ENCODE assay signal across 10 cellular contexts in genomic region chr16:67100569-67101300, GRCh38. TPM values are rescaled to one million over a fixed set of nuclear protein-coding genes. Genes with fewer than 3 reads are reported as not detected.
A peak's percentile ranks its signal among the peaks of the same experiment; 100 is the strongest.
DNase-seq lines count a peak whose midpoint lies in the region; ATAC-seq and TF ChIP-seq lines count a peak whose summit lies in the region.
"Had no signal": no experiment of that assay in that cellular context is flagged by ENCODE, and none has a peak within 500 bp of the region (broad histone marks: within the 10 kb centered on the region; RNA-seq: fewer than 3 reads in every experiment).

No MANE protein-coding gene starts in this region.

- H4K20me1 ChIP-seq in OCI-LY1 (ENCODE audit: insufficient read depth, low read length) (no peaks in the 10 kb centered on the region), smooth muscle cell (ENCODE audit: low read depth) (peaks cover 13% of the 10 kb centered on the region)

- H3K36me3 ChIP-seq in OCI-LY1 (ENCODE audit: insufficient read depth, low read length) (peaks cover 19% of the 10 kb centered on the region; the same call in 1 of the 2 replicates), smooth muscle cell (ENCODE audit: low read depth) (no peaks in the 10 kb centered on the region)

- peak overlapping the region; percentile 90 for H3K27ac Mint-ChIP-seq in activated T-cell treated with anti-CD3 and anti-CD28 coated beads, Interleukin-2, amount 50 U/mL, for 72 hours

- H3K9me2 ChIP-seq in OCI-LY1 (ENCODE audit: low read depth, low read length), result no peaks in the 10 kb centered on the region

- H3K4me1 ChIP-seq in OCI-LY1 (ENCODE audit: insufficient read depth, low read length, severe bottlenecking) (no peaks in the 10 kb centered on the region), smooth muscle cell (ENCODE audit: low read depth) (peaks cover 5% of the 10 kb centered on the region)

- no peaks in the 10 kb centered on the region for H3K9me3 Mint-ChIP-seq in activated T-cell treated with anti-CD3 and anti-CD28 coated beads, Interleukin-2, amount 50 U/mL, for 72 hours

- H3K9ac ChIP-seq in OCI-LY1 (ENCODE audit: low read length), result no peak overlapping the region
- H3K9ac ChIP-seq in smooth muscle cell (ENCODE audit: low read depth), result no peak overlapping the region

- no peaks in the 10 kb centered on the region for H3K27me3 Mint-ChIP-seq in activated T-cell treated with anti-CD3 and anti-CD28 coated beads, Interleukin-2, amount 50 U/mL, for 72 hours (ENCODE audit: low read depth)

- H3K27me3 ChIP-seq in OCI-LY1 (ENCODE audit: insufficient read depth, low read length) (no peaks in the 10 kb centered on the region), smooth muscle cell (ENCODE audit: low read depth) (no peaks in the 10 kb centered on the region)
- H3K27me3 ChIP-seq: neutrophil had no signal

- H3K4me1 Mint-ChIP-seq in activated T-cell treated with anti-CD3 and anti-CD28 coated beads, Interleukin-2, amount 50 U/mL, for 72 hours (ENCODE audit: low read depth), result peaks cover 15% of the 10 kb centered on the region

- H3K4me3 ChIP-seq in OCI-LY1 (ENCODE audit: low read depth, low read length, poor library complexity, severe bottlenecking), result no peak overlapping the region
- no peak overlapping the region for H3K4me3 ChIP-seq in epithelial cell of esophagus (ENCODE audit: low read length)
- no peak overlapping the region for H3K4me3 ChIP-seq in smooth muscle cell
- H3K4me3 ChIP-seq: SK-N-MC had no signal

- peaks cover 0 to 4% of the 10 kb centered on the region in 2 donors for H3K36me3 Mint-ChIP-seq in activated T-cell treated with anti-CD3 and anti-CD28 coated beads, Interleukin-2, amount 50 U/mL, for 72 hours (ENCODE audit: insufficient read depth in 2 of 2)

- no peak overlapping the region for H3K4me2 ChIP-seq in OCI-LY1 (ENCODE audit: low read length)
- peak overlapping the region; percentile 56 for H3K4me2 ChIP-seq in smooth muscle cell

- no peaks in the 10 kb centered on the region for H3F3A ChIP-seq in OCI-LY1 (ENCODE audit: insufficient read depth, low read length)
- peaks cover 18% of the 10 kb centered on the region for H3F3A ChIP-seq in smooth muscle cell (ENCODE audit: low read depth)

- H3K79me2 ChIP-seq in OCI-LY1 (ENCODE audit: insufficient read depth, low read length) (no peaks in the 10 kb centered on the region), smooth muscle cell (ENCODE audit: low read depth) (no peaks in the 10 kb centered on the region)

- TF ChIP-seq CTCF in OCI-LY1 (IDR thresholded peaks at IDR 0.05; ENCODE audit: low read length) (peak; percentile 43; the same call in 1 of the 2 replicates), epithelial cell of esophagus (IDR thresholded peaks at IDR 0.05; ENCODE audit: insufficient read depth, low read depth, low read length, missing control alignments) (peak; percentile 13), smooth muscle cell (IDR thresholded peaks at IDR 0.05; ENCODE audit: borderline replicate concordance, insufficient read depth, poor library complexity, severe bottlenecking) (peak; percentile 49)

- whole genome bisulfite sequencing in smooth muscle cell (ENCODE audit: low lambda C conversion rate), result 76% methylated on average over 1 of the region's 1 CpG

- H3K9me3 ChIP-seq in OCI-LY1 (ENCODE audit: low read length), result no peaks in the 10 kb centered on the region
- no peaks in the 10 kb centered on the region for H3K9me3 ChIP-seq in smooth muscle cell (replicated peaks; ENCODE audit: low read depth)
- H3K9me3 ChIP-seq: neutrophil had no signal

- no peak overlapping the region for H2AFZ ChIP-seq in OCI-LY1 (ENCODE audit: low read length)
- H2AFZ ChIP-seq in smooth muscle cell (ENCODE audit: low read depth), result no peak overlapping the region

- peak in 1 of 2 donors; percentile 3 for ATAC-seq in activated T-cell treated with anti-CD3 and anti-CD28 coated beads, Interleukin-2, amount 50 U/mL, for 72 hours (replicated peaks in 1 of 2)
- ATAC-seq in HG02870 (IDR thresholded peaks at IDR 0.05; ENCODE audit: unreplicated experiment), result no peak
- no peak for ATAC-seq in GM21360 (IDR thresholded peaks at IDR 0.05; ENCODE audit: unreplicated experiment)

- no peak for DNase-seq in activated T-cell treated with anti-CD3 and anti-CD28 coated beads, Interleukin-2, amount 50 U/mL, for 72 hours
- no peak for DNase-seq in activated T-cell treated with anti-CD3 and anti-CD28 coated beads, Interleukin-2, amount 50 U/mL, for 48 hours
- peak; percentile 29 for DNase-seq in epithelial cell of esophagus (ENCODE audit: low read depth)
- DNase-seq in smooth muscle cell (lab: John Stamatoyannopoulos, UW; ENCODE audit: unreplicated experiment), result no peak
- no peak for DNase-seq in middle frontal gyrus (ENCODE audit: extremely low spot score, low spot score)

- H3K27ac ChIP-seq in OCI-LY1 (ENCODE audit: low read depth, low read length, poor library complexity, severe bottlenecking) (no peak overlapping the region), smooth muscle cell (ENCODE audit: low read depth) (peak overlapping the region; percentile 81)
- H3K27ac ChIP-seq: neutrophil, SK-N-MC had no signal

- peak overlapping the region in 1 of 2 donors; percentile 56 for H3K4me3 Mint-ChIP-seq in activated T-cell treated with anti-CD3 and anti-CD28 coated beads, Interleukin-2, amount 50 U/mL, for 72 hours

RNA-seq across cellular contexts. Expression of gene PHAF1, which starts 9.0 kb away (rescaled TPM):
- 10 to 100 TPM; 14.8 to 18.2 TPM for total RNA-seq in activated T-cell treated with anti-CD3 and anti-CD28 coated beads, Interleukin-2, amount 50 U/mL, for 72 hours
- 15.5 and 30.2 TPM in 2 replicates for total RNA-seq in smooth muscle cell
- polyA plus RNA-seq in smooth muscle cell, result 15.5 and 24.5 TPM in 2 replicates

RNA-seq across cellular contexts. Expression of gene B3GNT9, which starts 50.1 kb away (rescaled TPM):
- 1 to 10 TPM; 5.7 to 7.5 TPM for total RNA-seq in activated T-cell treated with anti-CD3 and anti-CD28 coated beads, Interleukin-2, amount 50 U/mL, for 72 hours
- total RNA-seq in smooth muscle cell, result 29.9 and 30.7 TPM in 2 replicates
- polyA plus RNA-seq in smooth muscle cell, result 35.5 and 39.3 TPM in 2 replicates

RNA-seq across cellular contexts. Expression of gene TRADD, which starts 59.0 kb away (rescaled TPM):
- 10 to 100 TPM; 38.1 to 50.7 TPM for total RNA-seq in activated T-cell treated with anti-CD3 and anti-CD28 coated beads, Interleukin-2, amount 50 U/mL, for 72 hours
- total RNA-seq in smooth muscle cell, result 11.8 and 12.5 TPM in 2 replicates
- 27.2 and 35.4 TPM in 2 replicates for polyA plus RNA-seq in smooth muscle cell

RNA-seq across cellular contexts. Expression of gene FBXL8, which starts 59.0 kb away (rescaled TPM):
- total RNA-seq in activated T-cell treated with anti-CD3 and anti-CD28 coated beads, Interleukin-2, amount 50 U/mL, for 72 hours, result 10 to 100 TPM; 32.1 to 37.1 TPM
- total RNA-seq in smooth muscle cell, result 1.9 and 7.7 TPM in 2 replicates
- 12.0 and 13.5 TPM in 2 replicates for polyA plus RNA-seq in smooth muscle cell
